1 cellular context compared by ENCODE assay signal in genomic region chr3:38835939-38836338, GRCh38.
TF ChIP-seq lines count a peak whose summit lies in the region.

No MANE protein-coding gene starts in this region.

TF ChIP-seq in WTC11, 78 proteins besides CTCF, POLR2A, EP300 and RAD21:
- TF ChIP-seq EMX1 (CRISPR knock-in tag; IDR thresholded peaks at IDR 0.05) (no peak), ZNF396 (CRISPR knock-in tag; IDR thresholded peaks at IDR 0.05; ENCODE audit: borderline replicate concordance) (no peak), ERG (CRISPR knock-in tag; IDR thresholded peaks at IDR 0.05) (no peak), OVOL2 (CRISPR knock-in tag; IDR thresholded peaks at IDR 0.05; ENCODE audit: borderline replicate concordance) (no peak), ZNF219 (CRISPR knock-in tag; IDR thresholded peaks at IDR 0.05; ENCODE audit: borderline replicate concordance) (no peak), GABPB1 (CRISPR knock-in tag; IDR thresholded peaks at IDR 0.05) (no peak)
